ENCODE assay signal across 3 cellular contexts in the genomic region with DNA sequence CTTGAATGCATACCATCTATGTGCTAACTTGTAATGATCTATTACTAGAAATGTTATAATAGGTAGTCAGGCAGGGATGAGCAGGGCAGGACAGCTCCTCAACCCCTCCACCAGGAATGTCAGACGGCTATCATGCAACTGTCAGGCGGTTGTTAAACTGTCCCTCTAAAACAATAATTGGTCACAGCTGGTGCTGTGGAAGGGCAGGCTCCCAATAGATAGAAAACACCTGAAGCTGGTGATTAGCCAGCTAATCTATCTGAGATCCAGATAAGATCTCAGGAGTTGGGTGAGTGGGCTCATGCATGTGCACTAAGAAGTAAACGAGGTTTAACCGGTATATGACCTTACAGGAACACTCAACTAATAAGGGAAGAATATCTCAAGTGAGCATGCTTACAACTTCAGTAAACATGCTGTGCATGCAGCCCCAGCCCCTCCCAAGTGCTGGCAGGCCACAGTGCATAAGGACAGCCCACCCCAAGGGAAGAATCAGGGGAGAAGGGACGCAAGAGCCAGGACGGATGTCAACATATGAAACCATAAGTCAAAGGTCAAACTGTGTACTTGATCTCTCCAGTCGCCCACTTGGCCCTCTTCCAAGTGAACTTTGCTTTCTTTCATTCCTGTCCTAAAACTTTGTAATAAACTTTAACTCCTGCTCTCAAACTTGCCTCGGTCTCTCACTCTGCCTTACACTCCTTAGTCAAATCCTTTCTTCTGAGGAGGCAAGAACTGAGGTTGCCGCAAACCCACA.
TF ChIP-seq lines count a peak whose summit lies in the region.

No MANE protein-coding gene starts in this region.

TF ChIP-seq in SK-N-SH treated with all-trans-retinoic acid at 6 μM for 48 hours, 23 proteins besides CTCF, POLR2A, EP300 and RAD21:
- TF ChIP-seq PPARA (CRISPR knock-in tag; IDR thresholded peaks at IDR 0.05; ENCODE audit: borderline replicate concordance) (no peak), TCF4 (CRISPR knock-in tag; IDR thresholded peaks at IDR 0.05; ENCODE audit: borderline replicate concordance) (peak; percentile 37; the same call in 1 of the 2 replicates)

TF ChIP-seq in SK-N-SH, 30 proteins besides CTCF, POLR2A, EP300 and RAD21:
- TF ChIP-seq NRF1 (IDR thresholded peaks at IDR 0.05; ENCODE audit: low read depth, low read length) (no peak), GABPA (IDR thresholded peaks at IDR 0.05; ENCODE audit: low read depth) (no peak), JUND (IDR thresholded peaks at IDR 0.05) (no peak), MXI1 (IDR thresholded peaks at IDR 0.05; ENCODE audit: low read depth, low read length) (no peak), RCOR1 (IDR thresholded peaks at IDR 0.05; ENCODE audit: low read length) (no peak), ELF1 (IDR thresholded peaks at IDR 0.05) (no peak), TAF1 (IDR thresholded peaks at IDR 0.05; ENCODE audit: borderline replicate concordance, low read depth, low read length) (no peak), RXRA (IDR thresholded peaks at IDR 0.05; ENCODE audit: borderline replicate concordance, low read depth) (no peak), NFIC (IDR thresholded peaks at IDR 0.05; ENCODE audit: borderline replicate concordance) (no peak), GATA2 (CRISPR knock-in tag; IDR thresholded peaks at IDR 0.05) (no peak), POLR2AphosphoS5 (IDR thresholded peaks at IDR 0.05; ENCODE audit: low read depth, low read length) (no peak), FOXM1 (IDR thresholded peaks at IDR 0.05; ENCODE audit: low read depth) (no peak), SMC3 (IDR thresholded peaks at IDR 0.05; ENCODE audit: low read depth, low read length) (no peak)
- TF ChIP-seq, protein P1, sequence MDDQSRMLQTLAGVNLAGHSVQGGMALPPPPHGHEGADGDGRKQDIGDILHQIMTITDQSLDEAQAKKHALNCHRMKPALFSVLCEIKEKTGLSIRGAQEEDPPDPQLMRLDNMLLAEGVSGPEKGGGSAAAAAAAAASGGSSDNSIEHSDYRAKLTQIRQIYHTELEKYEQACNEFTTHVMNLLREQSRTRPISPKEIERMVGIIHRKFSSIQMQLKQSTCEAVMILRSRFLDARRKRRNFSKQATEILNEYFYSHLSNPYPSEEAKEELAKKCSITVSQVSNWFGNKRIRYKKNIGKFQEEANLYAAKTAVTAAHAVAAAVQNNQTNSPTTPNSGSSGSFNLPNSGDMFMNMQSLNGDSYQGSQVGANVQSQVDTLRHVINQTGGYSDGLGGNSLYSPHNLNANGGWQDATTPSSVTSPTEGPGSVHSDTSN (IDR thresholded peaks at IDR 0.05), result no peak
- TF ChIP-seq, protein P2, sequence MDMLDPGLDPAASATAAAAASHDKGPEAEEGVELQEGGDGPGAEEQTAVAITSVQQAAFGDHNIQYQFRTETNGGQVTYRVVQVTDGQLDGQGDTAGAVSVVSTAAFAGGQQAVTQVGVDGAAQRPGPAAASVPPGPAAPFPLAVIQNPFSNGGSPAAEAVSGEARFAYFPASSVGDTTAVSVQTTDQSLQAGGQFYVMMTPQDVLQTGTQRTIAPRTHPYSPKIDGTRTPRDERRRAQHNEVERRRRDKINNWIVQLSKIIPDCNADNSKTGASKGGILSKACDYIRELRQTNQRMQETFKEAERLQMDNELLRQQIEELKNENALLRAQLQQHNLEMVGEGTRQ (IDR thresholded peaks at IDR 0.05; ENCODE audit: borderline replicate concordance, low read depth, low read length), result no peak
- TF ChIP-seq, protein P3, sequence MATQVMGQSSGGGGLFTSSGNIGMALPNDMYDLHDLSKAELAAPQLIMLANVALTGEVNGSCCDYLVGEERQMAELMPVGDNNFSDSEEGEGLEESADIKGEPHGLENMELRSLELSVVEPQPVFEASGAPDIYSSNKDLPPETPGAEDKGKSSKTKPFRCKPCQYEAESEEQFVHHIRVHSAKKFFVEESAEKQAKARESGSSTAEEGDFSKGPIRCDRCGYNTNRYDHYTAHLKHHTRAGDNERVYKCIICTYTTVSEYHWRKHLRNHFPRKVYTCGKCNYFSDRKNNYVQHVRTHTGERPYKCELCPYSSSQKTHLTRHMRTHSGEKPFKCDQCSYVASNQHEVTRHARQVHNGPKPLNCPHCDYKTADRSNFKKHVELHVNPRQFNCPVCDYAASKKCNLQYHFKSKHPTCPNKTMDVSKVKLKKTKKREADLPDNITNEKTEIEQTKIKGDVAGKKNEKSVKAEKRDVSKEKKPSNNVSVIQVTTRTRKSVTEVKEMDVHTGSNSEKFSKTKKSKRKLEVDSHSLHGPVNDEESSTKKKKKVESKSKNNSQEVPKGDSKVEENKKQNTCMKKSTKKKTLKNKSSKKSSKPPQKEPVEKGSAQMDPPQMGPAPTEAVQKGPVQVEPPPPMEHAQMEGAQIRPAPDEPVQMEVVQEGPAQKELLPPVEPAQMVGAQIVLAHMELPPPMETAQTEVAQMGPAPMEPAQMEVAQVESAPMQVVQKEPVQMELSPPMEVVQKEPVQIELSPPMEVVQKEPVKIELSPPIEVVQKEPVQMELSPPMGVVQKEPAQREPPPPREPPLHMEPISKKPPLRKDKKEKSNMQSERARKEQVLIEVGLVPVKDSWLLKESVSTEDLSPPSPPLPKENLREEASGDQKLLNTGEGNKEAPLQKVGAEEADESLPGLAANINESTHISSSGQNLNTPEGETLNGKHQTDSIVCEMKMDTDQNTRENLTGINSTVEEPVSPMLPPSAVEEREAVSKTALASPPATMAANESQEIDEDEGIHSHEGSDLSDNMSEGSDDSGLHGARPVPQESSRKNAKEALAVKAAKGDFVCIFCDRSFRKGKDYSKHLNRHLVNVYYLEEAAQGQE (IDR thresholded peaks at IDR 0.05; ENCODE audit: low read depth, low read length), result no peak
- TF ChIP-seq, protein P4, sequence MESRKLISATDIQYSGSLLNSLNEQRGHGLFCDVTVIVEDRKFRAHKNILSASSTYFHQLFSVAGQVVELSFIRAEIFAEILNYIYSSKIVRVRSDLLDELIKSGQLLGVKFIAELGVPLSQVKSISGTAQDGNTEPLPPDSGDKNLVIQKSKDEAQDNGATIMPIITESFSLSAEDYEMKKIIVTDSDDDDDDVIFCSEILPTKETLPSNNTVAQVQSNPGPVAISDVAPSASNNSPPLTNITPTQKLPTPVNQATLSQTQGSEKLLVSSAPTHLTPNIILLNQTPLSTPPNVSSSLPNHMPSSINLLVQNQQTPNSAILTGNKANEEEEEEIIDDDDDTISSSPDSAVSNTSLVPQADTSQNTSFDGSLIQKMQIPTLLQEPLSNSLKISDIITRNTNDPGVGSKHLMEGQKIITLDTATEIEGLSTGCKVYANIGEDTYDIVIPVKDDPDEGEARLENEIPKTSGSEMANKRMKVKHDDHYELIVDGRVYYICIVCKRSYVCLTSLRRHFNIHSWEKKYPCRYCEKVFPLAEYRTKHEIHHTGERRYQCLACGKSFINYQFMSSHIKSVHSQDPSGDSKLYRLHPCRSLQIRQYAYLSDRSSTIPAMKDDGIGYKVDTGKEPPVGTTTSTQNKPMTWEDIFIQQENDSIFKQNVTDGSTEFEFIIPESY (IDR thresholded peaks at IDR 0.05; ENCODE audit: borderline replicate concordance, low read depth), result no peak
- TF ChIP-seq, protein P5, sequence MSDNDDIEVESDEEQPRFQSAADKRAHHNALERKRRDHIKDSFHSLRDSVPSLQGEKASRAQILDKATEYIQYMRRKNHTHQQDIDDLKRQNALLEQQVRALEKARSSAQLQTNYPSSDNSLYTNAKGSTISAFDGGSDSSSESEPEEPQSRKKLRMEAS (IDR thresholded peaks at IDR 0.05; ENCODE audit: low read depth), result no peak
- TF ChIP-seq, protein P6, sequence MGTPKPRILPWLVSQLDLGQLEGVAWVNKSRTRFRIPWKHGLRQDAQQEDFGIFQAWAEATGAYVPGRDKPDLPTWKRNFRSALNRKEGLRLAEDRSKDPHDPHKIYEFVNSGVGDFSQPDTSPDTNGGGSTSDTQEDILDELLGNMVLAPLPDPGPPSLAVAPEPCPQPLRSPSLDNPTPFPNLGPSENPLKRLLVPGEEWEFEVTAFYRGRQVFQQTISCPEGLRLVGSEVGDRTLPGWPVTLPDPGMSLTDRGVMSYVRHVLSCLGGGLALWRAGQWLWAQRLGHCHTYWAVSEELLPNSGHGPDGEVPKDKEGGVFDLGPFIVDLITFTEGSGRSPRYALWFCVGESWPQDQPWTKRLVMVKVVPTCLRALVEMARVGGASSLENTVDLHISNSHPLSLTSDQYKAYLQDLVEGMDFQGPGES (IDR thresholded peaks at IDR 0.05; ENCODE audit: low read depth, low read length), result no peak

TF ChIP-seq in H1, 55 proteins besides CTCF, POLR2A, EP300 and RAD21:
- TF ChIP-seq TCF12 (IDR thresholded peaks at IDR 0.05; ENCODE audit: low read depth, low read length) (no peak), SIN3A (conservative IDR thresholded peaks at IDR 0.05 in 1 of 2, IDR thresholded peaks at IDR 0.05 in 1 of 2; ENCODE audit: low read depth in 1 of 2, low read length in 2 of 2) (no peak), TEAD4 (IDR thresholded peaks at IDR 0.05; ENCODE audit: low read depth, low read length) (no peak), ASH2L (IDR thresholded peaks at IDR 0.05; ENCODE audit: low read length) (no peak), SUZ12 (IDR thresholded peaks at IDR 0.05; ENCODE audit: low read length) (no peak), HDAC2 (IDR thresholded peaks at IDR 0.05; ENCODE audit: borderline replicate concordance in 1 of 2, low read depth in 2 of 2, low read length in 2 of 2) (no peak), FOSL1 (IDR thresholded peaks at IDR 0.05; ENCODE audit: insufficient read depth, low read depth, low read length) (no peak), SP1 (IDR thresholded peaks at IDR 0.05; ENCODE audit: low read depth, low read length) (no peak), POLR2AphosphoS5 (IDR thresholded peaks at IDR 0.05; ENCODE audit: low read depth, low read length) (no peak)
- TF ChIP-seq, protein P7, sequence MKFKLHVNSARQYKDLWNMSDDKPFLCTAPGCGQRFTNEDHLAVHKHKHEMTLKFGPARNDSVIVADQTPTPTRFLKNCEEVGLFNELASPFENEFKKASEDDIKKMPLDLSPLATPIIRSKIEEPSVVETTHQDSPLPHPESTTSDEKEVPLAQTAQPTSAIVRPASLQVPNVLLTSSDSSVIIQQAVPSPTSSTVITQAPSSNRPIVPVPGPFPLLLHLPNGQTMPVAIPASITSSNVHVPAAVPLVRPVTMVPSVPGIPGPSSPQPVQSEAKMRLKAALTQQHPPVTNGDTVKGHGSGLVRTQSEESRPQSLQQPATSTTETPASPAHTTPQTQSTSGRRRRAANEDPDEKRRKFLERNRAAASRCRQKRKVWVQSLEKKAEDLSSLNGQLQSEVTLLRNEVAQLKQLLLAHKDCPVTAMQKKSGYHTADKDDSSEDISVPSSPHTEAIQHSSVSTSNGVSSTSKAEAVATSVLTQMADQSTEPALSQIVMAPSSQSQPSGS (IDR thresholded peaks at IDR 0.05; ENCODE audit: low read length), result no peak
- TF ChIP-seq, protein P2 (IDR thresholded peaks at IDR 0.05; ENCODE audit: low read length), result no peak
